In genomic region chr17:17141860-17142552, GRCh38 we compare ENCODE assay signal across 8 cellular contexts.
A peak's percentile ranks its signal among the peaks of the same experiment; 100 is the strongest.
DNase-seq lines count a peak whose midpoint lies in the region; ATAC-seq and TF ChIP-seq lines count a peak whose summit lies in the region.

No MANE protein-coding gene starts in this region.

- no peak for TF ChIP-seq EP300 in esophagus muscularis mucosa (IDR thresholded peaks at IDR 0.05)

- H3K27ac Mint-ChIP-seq in nephron progenitor cell: peak overlapping the region; percentile 78

- H3K27me3 ChIP-seq in DND-41 (ENCODE audit: insufficient read depth, low read length, poor library complexity) (no peaks in the 10 kb centered on the region), esophagus muscularis mucosa (no peaks in the 10 kb centered on the region)

- H3K36me3 ChIP-seq in DND-41 (ENCODE audit: insufficient read depth, low read length) (peaks cover 96% of the 10 kb centered on the region), esophagus muscularis mucosa (peaks cover 57 to 100% (median 96%) of the 10 kb centered on the region in 4 donors)

- no peaks in the 10 kb centered on the region for H3K79me2 ChIP-seq in DND-41 (ENCODE audit: insufficient read depth, low read length)

- H3K9me3 Mint-ChIP-seq in activated T-cell treated with anti-CD3 and anti-CD28 coated beads, Interleukin-2, amount 50 U/mL, for 4 hours: no peaks in the 10 kb centered on the region
- H3K9me3 Mint-ChIP-seq in nephron progenitor cell: no peaks in the 10 kb centered on the region

- DNase-seq in DND-41: no peak
- peak; percentile 51 for DNase-seq in NAMALWA (ENCODE audit: low spot score)
- DNase-seq in activated T-cell treated with anti-CD3 and anti-CD28 coated beads, Interleukin-2, amount 50 U/mL, for 4 hours: peak; percentile 36
- no peak for DNase-seq in esophagus muscularis mucosa (ENCODE audit: extremely low spot score)
- DNase-seq in nephron progenitor cell: peak; percentile 70
- DNase-seq in NK-92 (lab: John Stamatoyannopoulos, UW; ENCODE audit: unreplicated experiment): no peak
- no peak for DNase-seq in AML-193 (lab: John Stamatoyannopoulos, UW)

- H4K20me1 ChIP-seq in DND-41 (ENCODE audit: insufficient read depth, low read length): peaks cover 16% of the 10 kb centered on the region

- WGBS in esophagus muscularis mucosa: 46% methylated on average over 22 of the region's 23 CpGs

- H3K4me1 ChIP-seq in DND-41 (ENCODE audit: insufficient read depth, low read length) (no peaks in the 10 kb centered on the region), esophagus muscularis mucosa (peaks cover 9 to 23% (median 19%) of the 10 kb centered on the region in 4 donors)

- H3K4me3 ChIP-seq in DND-41 (ENCODE audit: low read depth in 1 of 2, low read length in 2 of 2) (no peak overlapping the region), esophagus muscularis mucosa (no peak overlapping the region)

- H3K9ac ChIP-seq in DND-41 (ENCODE audit: low read depth, low read length): no peak overlapping the region

- H3K27me3 Mint-ChIP-seq in activated T-cell treated with anti-CD3 and anti-CD28 coated beads, Interleukin-2, amount 50 U/mL, for 4 hours (ENCODE audit: low read depth): no peaks in the 10 kb centered on the region
- peaks cover 6% of the 10 kb centered on the region for H3K27me3 Mint-ChIP-seq in nephron progenitor cell (ENCODE audit: low read depth, poor library complexity)

- H3K27ac ChIP-seq in DND-41 (ENCODE audit: low read length): no peak overlapping the region
- peak overlapping the region in 2 of 4 donors; percentile 31 to 47 for H3K27ac ChIP-seq in esophagus muscularis mucosa (replicated peaks in 1 of 4)

- no peaks in the 10 kb centered on the region for H3K9me3 ChIP-seq in DND-41 (ENCODE audit: insufficient read depth, low read length, severe bottlenecking)
- no peaks in the 10 kb centered on the region for H3K9me3 ChIP-seq in esophagus muscularis mucosa

- no peak for TF ChIP-seq POLR2A in esophagus muscularis mucosa (IDR thresholded peaks at IDR 0.05; ENCODE audit: low read depth)

- H2AFZ ChIP-seq in DND-41 (ENCODE audit: low read depth, low read length): no peak overlapping the region

- intact Hi-C loops in esophagus muscularis mucosa (cut with DNase I): loop anchor here (10.0 kb wide), 1 partner anchor 163 kb away; the partner anchor contains the start of gene NT5M

- peaks cover 10% of the 10 kb centered on the region for H3K36me3 Mint-ChIP-seq in activated T-cell treated with anti-CD3 and anti-CD28 coated beads, Interleukin-2, amount 50 U/mL, for 4 hours (ENCODE audit: insufficient read depth)
- H3K36me3 Mint-ChIP-seq in nephron progenitor cell (ENCODE audit: low read depth): peaks cover 37% of the 10 kb centered on the region

- H3K4me1 Mint-ChIP-seq in activated T-cell treated with anti-CD3 and anti-CD28 coated beads, Interleukin-2, amount 50 U/mL, for 4 hours (ENCODE audit: low read depth): peaks cover 5% of the 10 kb centered on the region
- H3K4me1 Mint-ChIP-seq in nephron progenitor cell: peaks cover 14% of the 10 kb centered on the region

- no peak overlapping the region for H3K4me3 Mint-ChIP-seq in activated T-cell treated with anti-CD3 and anti-CD28 coated beads, Interleukin-2, amount 50 U/mL, for 4 hours
- H3K4me3 Mint-ChIP-seq in nephron progenitor cell: no peak overlapping the region

- H3K4me2 ChIP-seq in DND-41 (ENCODE audit: insufficient read depth, low read length): no peak overlapping the region

- TF ChIP-seq CTCF in DND-41 (IDR thresholded peaks at IDR 0.05; ENCODE audit: borderline replicate concordance, extremely low read depth, low read length, poor library complexity, severe bottlenecking) (peak; percentile 28), esophagus muscularis mucosa (IDR thresholded peaks at IDR 0.05) (peak; percentile 82 to 91 (median 83)), nephron progenitor cell (IDR thresholded peaks at IDR 0.05) (peak; percentile 92)

- ATAC-seq in DND-41 (ENCODE audit: insufficient read depth, low read depth) (no peak), HG03025 (IDR thresholded peaks at IDR 0.05; ENCODE audit: low FRiP score, unreplicated experiment) (no peak)
- ATAC-seq in activated T-cell treated with anti-CD3 and anti-CD28 coated beads, Interleukin-2, amount 50 U/mL, for 4 hours: peak in 1 of 2 donors; percentile 68

Comparison
In these comparisons a context has a peak if more than half of its experiments do, and no peak if none do; other contexts are left out.
1. DNase-seq: peak in NAMALWA (single experiment), activated T-cell treated with anti-CD3 and anti-CD28 coated beads, Interleukin-2, amount 50 U/mL, for 4 hours (single experiment) and nephron progenitor cell (single experiment); none in DND-41 (single experiment), esophagus muscularis mucosa (single experiment), NK-92 (single experiment) and AML-193 (0 of 2).
2. CTCF ChIP-seq: peak in every context shown above with its lines; median percentile 92 in nephron progenitor cell; 83 in esophagus muscularis mucosa; 28 in DND-41.